In genomic region chr3:158532099-158532734, GRCh38 we compare ENCODE assay signal across 8 cellular contexts. TPM values are rescaled to one million over a fixed set of nuclear protein-coding genes. Genes with fewer than 3 reads are reported as not detected.
DNase-seq lines count a peak whose midpoint lies in the region; ATAC-seq and TF ChIP-seq lines count a peak whose summit lies in the region.

No MANE protein-coding gene starts in this region.

- no peaks in the 10 kb centered on the region for H3K9me3 ChIP-seq in Loucy (ENCODE audit: insufficient read depth, low read depth, low read length)
- no peaks in the 10 kb centered on the region for H3K9me3 ChIP-seq in SK-N-SH
- H3K9me3 ChIP-seq in uterus, result no peaks in the 10 kb centered on the region

- no peak overlapping the region for H3K27ac ChIP-seq in SK-N-SH (ENCODE audit: low read depth in 2 of 2, low read length in 1 of 2)
- H3K27ac ChIP-seq in uterus, result no peak overlapping the region

- H3K4me1 Mint-ChIP-seq in glutamatergic neuron (ENCODE audit: low read depth, unreplicated experiment), result peaks cover 16% of the 10 kb centered on the region

- CTCF ChIA-PET in SK-N-SH (lab: Yijun Ruan, JAX), result interaction anchor here (0.6 to 2.9 kb wide), 34 partner anchors 9 to 1005 kb away, joined by 3 to 22 read pairs (median 4); partner anchors contain the start of gene GFM1

- TF ChIP-seq RAD21 in SK-N-SH (IDR thresholded peaks at IDR 0.05; ENCODE audit: low read length), result peak; percentile 95

- H3K4me3 Mint-ChIP-seq in glutamatergic neuron (ENCODE audit: unreplicated experiment), result no peak overlapping the region

- TF ChIP-seq POLR2A in uterus (IDR thresholded peaks at IDR 0.05), result no peak

- H2AFZ ChIP-seq in Loucy (ENCODE audit: low read length) (no peak overlapping the region), SK-N-SH (ENCODE audit: low read depth) (no peak overlapping the region)

- H3K27me3 ChIP-seq in Loucy (ENCODE audit: insufficient read depth, low read length, poor library complexity, severe bottlenecking) (no peaks in the 10 kb centered on the region), SK-N-SH (ENCODE audit: insufficient read depth) (no peaks in the 10 kb centered on the region), uterus (no peaks in the 10 kb centered on the region)

- H4K20me1 ChIP-seq in Loucy (ENCODE audit: insufficient read depth, low read length, poor library complexity, severe bottlenecking) (no peaks in the 10 kb centered on the region), SK-N-SH (ENCODE audit: insufficient read depth) (no peaks in the 10 kb centered on the region)

- H3K9ac ChIP-seq in Loucy (ENCODE audit: low read depth, low read length, poor library complexity, severe bottlenecking) (no peak overlapping the region), SK-N-SH (no peak overlapping the region)

- no peak overlapping the region for H3K27ac Mint-ChIP-seq in glutamatergic neuron (ENCODE audit: unreplicated experiment)

- ATAC-seq in GM18868 (IDR thresholded peaks at IDR 0.05; ENCODE audit: unreplicated experiment), result peak; percentile 81
- ATAC-seq in HG02571 (IDR thresholded peaks at IDR 0.05; ENCODE audit: unreplicated experiment), result no peak

- H3K36me3 ChIP-seq in Loucy (ENCODE audit: insufficient read depth, low read length) (no peaks in the 10 kb centered on the region), SK-N-SH (replicated peaks in 1 of 2; ENCODE audit: control insufficient read depth in 1 of 2, insufficient read depth in 2 of 2, low read length in 1 of 2) (no peaks in the 10 kb centered on the region), uterus (no peaks in the 10 kb centered on the region)

- no peaks in the 10 kb centered on the region for H3K9me3 Mint-ChIP-seq in glutamatergic neuron (ENCODE audit: unreplicated experiment)

- H3F3A ChIP-seq in Loucy (ENCODE audit: low read depth) (no peaks in the 10 kb centered on the region), SK-N-SH (replicated peaks; ENCODE audit: insufficient read depth) (peaks cover 8% of the 10 kb centered on the region)

- H3K9me2 ChIP-seq in Loucy (replicated peaks; ENCODE audit: low read depth, low read length) (no peaks in the 10 kb centered on the region), SK-N-SH (no peaks in the 10 kb centered on the region)

- TF ChIP-seq CTCF in Loucy (conservative IDR thresholded peaks at IDR 0.05; ENCODE audit: low read length) (peak; percentile 76), SK-N-SH (IDR thresholded peaks at IDR 0.05) (peak; percentile 83), glutamatergic neuron (IDR thresholded peaks at IDR 0.05; ENCODE audit: partially characterized antibody, unreplicated experiment) (peak; percentile 42), uterus (IDR thresholded peaks at IDR 0.05) (peak in 3 of 4 experiments; percentile 25 to 34 (median 26))

- no peak overlapping the region for H3K4me3 ChIP-seq in Loucy (ENCODE audit: low read length, poor library complexity, severe bottlenecking)
- no peak overlapping the region; a peak in 1 of 4 replicates for H3K4me3 ChIP-seq in SK-N-SH (ENCODE audit: low read depth in 2 of 2, low read length in 1 of 2)
- H3K4me3 ChIP-seq in uterus, result no peak overlapping the region

- no peak for TF ChIP-seq EP300 in SK-N-SH (IDR thresholded peaks at IDR 0.05; ENCODE audit: borderline replicate concordance in 1 of 2, low read depth in 1 of 2, low read length in 1 of 2)

- H3K4me1 ChIP-seq in Loucy (ENCODE audit: insufficient read depth, low read length, poor library complexity, severe bottlenecking) (no peaks in the 10 kb centered on the region), SK-N-SH (ENCODE audit: control insufficient read depth in 1 of 2, insufficient read depth in 2 of 2, low read depth in 1 of 2, low read length in 1 of 2) (peaks cover 0 to 10% of the 10 kb centered on the region in 2 experiments; a peak in 2 of 4 replicates), uterus (no peaks in the 10 kb centered on the region)

- intact Hi-C loops in uterus (cut with DNase I; ENCODE audit: low total_unique reads), result no loop called here

- POLR2A ChIA-PET in SK-N-SH (lab: Yijun Ruan, JAX), result interaction anchor here (1.3 kb wide), 1 partner anchor 427 kb away, joined by 3 read pairs; no protein-coding TSS in a partner anchor

- H3K79me2 ChIP-seq in Loucy (ENCODE audit: insufficient read depth, low read length), result no peaks in the 10 kb centered on the region
- no peaks in the 10 kb centered on the region for H3K79me2 ChIP-seq in SK-N-SH (ENCODE audit: insufficient read depth)

- H3K4me2 ChIP-seq in Loucy (ENCODE audit: low read depth, low read length, poor library complexity, severe bottlenecking) (no peak overlapping the region), SK-N-SH (no peak overlapping the region)

- H3K36me3 Mint-ChIP-seq in glutamatergic neuron (ENCODE audit: unreplicated experiment), result no peaks in the 10 kb centered on the region

- DNase-seq in CD1c-positive myeloid dendritic cell (ENCODE audit: extremely low spot score), result peak; percentile 49
- peak; percentile 36 for DNase-seq in SK-N-SH
- no peak for DNase-seq in glutamatergic neuron
- DNase-seq in uterus, result no peak
- DNase-seq in activated T-cell treated with anti-CD3 and anti-CD28 coated beads, Interleukin-2, amount 50 U/mL, for 48 hours, result no peak

- H3K27me3 Mint-ChIP-seq in glutamatergic neuron (ENCODE audit: unreplicated experiment), result no peaks in the 10 kb centered on the region

TF ChIP-seq in SK-N-SH, 30 proteins besides CTCF, POLR2A, EP300 and RAD21:
- TF ChIP-seq SMC3 (IDR thresholded peaks at IDR 0.05; ENCODE audit: low read depth, low read length), result peak; percentile 64
- no peak for TF ChIP-seq JUND (IDR thresholded peaks at IDR 0.05)
- no peak for TF ChIP-seq USF1 (IDR thresholded peaks at IDR 0.05; ENCODE audit: borderline replicate concordance, low read depth)
- TF ChIP-seq POLR2AphosphoS5 (IDR thresholded peaks at IDR 0.05; ENCODE audit: low read depth, low read length), result no peak
- TF ChIP-seq GABPA (IDR thresholded peaks at IDR 0.05; ENCODE audit: low read depth), result no peak
- no peak for TF ChIP-seq USF2 (IDR thresholded peaks at IDR 0.05; ENCODE audit: borderline replicate concordance, low read depth, low read length)
- no peak for TF ChIP-seq EZH2phosphoT487 (IDR thresholded peaks at IDR 0.05; ENCODE audit: borderline replicate concordance, low read depth)
TF ChIP-seq in SK-N-SH: peak in this region for 1.

RNA-seq across cellular contexts. Expression of gene MLF1, which starts 38.8 kb away (rescaled TPM):
- polyA plus RNA-seq in SK-N-SH (2012; rRNA removed), result 8.2 and 9.4 TPM in 2 replicates
- polyA plus RNA-seq in SK-N-SH (2012; cell fraction: cytosol; rRNA removed), result 13.5 and 14.8 TPM in 2 replicates
- 2.2 and 5.0 TPM in 2 replicates for polyA plus RNA-seq in SK-N-SH (2012; cell fraction: nucleus; rRNA removed)
- total RNA-seq in glutamatergic neuron (ENCODE audit: unreplicated experiment) (16.8 TPM), uterus (10 to 100 TPM in 3 of 4 donors, 1 to 10 TPM in 1; 3.3 to 23.8 (median 18.2) TPM)

Comparison
In these comparisons a context has a peak if more than half of its experiments do, and no peak if none do; other contexts are left out.
1. DNase-seq: peak in CD1c-positive myeloid dendritic cell (single experiment) and SK-N-SH (single experiment); none in glutamatergic neuron (single experiment), uterus (0 of 2) and activated T-cell treated with anti-CD3 and anti-CD28 coated beads, Interleukin-2, amount 50 U/mL, for 48 hours (0 of 2).
2. CTCF ChIP-seq: peak in every context shown above with its lines; median percentile 83 in SK-N-SH; 76 in Loucy; 42 in glutamatergic neuron; 26 in uterus.